In the genomic region with DNA sequence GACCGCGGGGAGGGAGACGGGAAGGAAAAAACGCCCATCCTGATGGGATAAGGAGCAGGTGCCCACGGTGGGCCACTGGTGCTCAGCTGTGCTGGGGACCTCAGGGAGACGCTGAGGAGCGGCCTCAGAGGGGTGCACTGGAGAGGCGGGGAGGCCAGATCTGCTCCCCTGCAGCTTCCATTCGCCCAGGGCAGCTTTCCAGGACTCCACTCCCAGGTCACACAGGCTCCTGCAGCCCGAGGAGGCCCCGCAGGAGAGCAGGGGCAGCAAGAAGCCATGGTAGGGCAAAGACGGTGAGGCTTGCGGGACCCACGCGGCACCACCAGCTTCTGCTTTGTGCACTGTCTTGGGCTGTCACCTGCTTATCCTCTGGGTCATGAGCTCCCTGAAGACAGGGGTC, we compare ENCODE assay signal across 22 cellular contexts.
"Had no signal": no experiment of that assay in that cellular context is flagged by ENCODE, and none has a peak within 500 bp of the region (broad histone marks: within the 10 kb centered on the region; RNA-seq: fewer than 3 reads in every experiment).

No MANE protein-coding gene starts in this region.

- DNase-seq: dermis blood vessel endothelial cell; dorsolateral prefrontal cortex; effector CD4-positive, alpha-beta T cell; effector memory CD4-positive, alpha-beta T cell; esophagus squamous epithelium; foreskin fibroblast; foreskin melanocyte; gastrocnemius medialis; glutamatergic neuron; heart left ventricle; hypothalamus; left cardiac atrium; left lung; left ventricle myocardium superior; mammary epithelial cell; mucosa of descending colon had no signal

- H3K27ac ChIP-seq: coronary artery, dorsolateral prefrontal cortex, esophagus squamous epithelium, gastrocnemius medialis, heart left ventricle, hepatocyte, left lung had no signal

- ATAC-seq: esophagus mucosa, gastrocnemius medialis, left cardiac atrium, left lung, left ventricle myocardium superior, mucosa of descending colon had no signal

- H3K36me3 Mint-ChIP-seq: mesothelial cell of epicardium had no signal

- H3K4me1 ChIP-seq: esophagus squamous epithelium, gastrocnemius medialis, heart left ventricle, left lung had no signal

- H3K4me3 Mint-ChIP-seq: memory B cell, mesothelial cell of epicardium had no signal

- H3K4me2 ChIP-seq: hepatocyte had no signal

- H2AFZ ChIP-seq: hepatocyte had no signal

- H3K9me3 ChIP-seq: esophagus squamous epithelium, gastrocnemius medialis, mucosa of descending colon had no signal

- H3K27me3 ChIP-seq: gastrocnemius medialis had no signal

- H3K36me3 ChIP-seq: esophagus squamous epithelium, gastrocnemius medialis, heart left ventricle, left lung had no signal

- H3K4me1 Mint-ChIP-seq: memory B cell had no signal

- H3K27ac Mint-ChIP-seq: memory B cell, mesothelial cell of epicardium had no signal

- H3K4me3 ChIP-seq: coronary artery, dorsolateral prefrontal cortex, esophagus squamous epithelium, gastrocnemius medialis, heart left ventricle, hepatocyte, left lung, lung, mucosa of descending colon had no signal
